ENCODE assay signal across 24 cellular contexts in genomic region chr10:127374074-127374680, GRCh38.
"Had no signal": no experiment of that assay in that cellular context is flagged by ENCODE, and none has a peak within 500 bp of the region (broad histone marks: within the 10 kb centered on the region; RNA-seq: fewer than 3 reads in every experiment).

No MANE protein-coding gene starts in this region.

- H3K27me3 ChIP-seq: breast epithelium, testis, transverse colon had no signal

- H3K27ac ChIP-seq: breast epithelium, left ventricle myocardium inferior, testis, transverse colon, VCaP had no signal

- ATAC-seq: activated CD4-positive, CD25-positive, alpha-beta regulatory T cell treated with anti-CD3 and anti-CD28 coated beads, Interleukin-2, amount 50 U/mL, for 24 hours; natural killer cell; right cardiac atrium; stimulated activated naive CD8-positive, alpha-beta T cell treated with anti-CD3 and anti-CD28 coated beads, Interleukin-15, Interleukin-2, amounts not matched to agents 100 U/mL and 50 U/mL, for 24 hours had no signal

- H3K4me1 ChIP-seq: breast epithelium, left ventricle myocardium inferior, transverse colon had no signal

- FAIRE-seq: frontal cortex, islet of Langerhans had no signal

- H3K4me3 ChIP-seq: breast epithelium, left ventricle myocardium inferior, lung, testis, transverse colon had no signal

- DNase-seq: activated CD4-positive, alpha-beta T cell treated with anti-CD3 and anti-CD28 coated beads for 48 hours; activated CD4-positive, alpha-beta T cell treated with anti-CD3 and anti-CD28 coated beads, Interleukin-2, amount 50 U/mL, for 48 hours; activated CD8-positive, alpha-beta memory T cell treated with anti-CD3 and anti-CD28 coated beads, Interleukin-2, amount 50 U/mL, for 48 hours; activated gamma-delta T cell; activated naive CD4-positive, alpha-beta T cell treated with anti-CD3 and anti-CD28 coated beads, Interleukin-2, amount 50 U/mL, for 16 hours; activated T-cell treated with anti-CD3 and anti-CD28 coated beads, Interleukin-2, amount 50 U/mL, for 24 hours; amygdala; dermis blood vessel endothelial cell; effector CD4-positive, alpha-beta T cell; left ventricle myocardium inferior; mesendoderm; natural killer cell; posterior cingulate gyrus; right cardiac atrium; stimulated activated CD4-positive, alpha-beta T cell treated with anti-CD3 and anti-CD28 coated beads, Interleukin-4, amount 100 ng/mL, for 1 hour; stimulated activated naive CD8-positive, alpha-beta T cell treated with anti-CD3 and anti-CD28 coated beads, Interleukin-15, Interleukin-2, amounts not matched to agents 100 U/mL and 50 U/mL, for 24 hours; testis; transverse colon had no signal

- H3K9me3 ChIP-seq: breast epithelium, left ventricle myocardium inferior, testis, transverse colon had no signal

- H3K36me3 ChIP-seq: breast epithelium had no signal
